ENCODE assay signal across 1 cellular context in the genomic region with DNA sequence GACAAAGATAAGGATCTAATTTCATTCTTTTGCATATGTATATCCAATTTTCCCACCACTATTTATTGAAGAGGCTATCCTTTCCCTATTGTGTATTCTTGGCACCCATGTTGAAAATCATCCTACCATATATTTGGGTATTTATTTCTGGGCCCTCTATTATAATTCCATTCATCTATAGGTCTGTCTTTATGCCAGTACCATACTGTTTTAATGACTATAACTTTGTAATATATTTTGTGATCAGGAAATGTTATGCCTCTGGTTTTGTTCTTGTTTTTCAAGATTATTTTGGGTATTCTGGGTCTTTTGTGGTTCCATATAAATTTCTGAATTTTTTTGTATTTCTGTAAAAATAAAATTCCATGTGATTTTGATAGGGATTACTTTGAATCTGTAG.
TF ChIP-seq lines count a peak whose summit lies in the region.

No MANE protein-coding gene starts in this region.

TF ChIP-seq in SK-N-SH treated with all-trans-retinoic acid at 6 μM for 48 hours, 23 proteins besides CTCF, POLR2A, EP300 and RAD21 (continued from another document):
- TF ChIP-seq, protein P1, sequence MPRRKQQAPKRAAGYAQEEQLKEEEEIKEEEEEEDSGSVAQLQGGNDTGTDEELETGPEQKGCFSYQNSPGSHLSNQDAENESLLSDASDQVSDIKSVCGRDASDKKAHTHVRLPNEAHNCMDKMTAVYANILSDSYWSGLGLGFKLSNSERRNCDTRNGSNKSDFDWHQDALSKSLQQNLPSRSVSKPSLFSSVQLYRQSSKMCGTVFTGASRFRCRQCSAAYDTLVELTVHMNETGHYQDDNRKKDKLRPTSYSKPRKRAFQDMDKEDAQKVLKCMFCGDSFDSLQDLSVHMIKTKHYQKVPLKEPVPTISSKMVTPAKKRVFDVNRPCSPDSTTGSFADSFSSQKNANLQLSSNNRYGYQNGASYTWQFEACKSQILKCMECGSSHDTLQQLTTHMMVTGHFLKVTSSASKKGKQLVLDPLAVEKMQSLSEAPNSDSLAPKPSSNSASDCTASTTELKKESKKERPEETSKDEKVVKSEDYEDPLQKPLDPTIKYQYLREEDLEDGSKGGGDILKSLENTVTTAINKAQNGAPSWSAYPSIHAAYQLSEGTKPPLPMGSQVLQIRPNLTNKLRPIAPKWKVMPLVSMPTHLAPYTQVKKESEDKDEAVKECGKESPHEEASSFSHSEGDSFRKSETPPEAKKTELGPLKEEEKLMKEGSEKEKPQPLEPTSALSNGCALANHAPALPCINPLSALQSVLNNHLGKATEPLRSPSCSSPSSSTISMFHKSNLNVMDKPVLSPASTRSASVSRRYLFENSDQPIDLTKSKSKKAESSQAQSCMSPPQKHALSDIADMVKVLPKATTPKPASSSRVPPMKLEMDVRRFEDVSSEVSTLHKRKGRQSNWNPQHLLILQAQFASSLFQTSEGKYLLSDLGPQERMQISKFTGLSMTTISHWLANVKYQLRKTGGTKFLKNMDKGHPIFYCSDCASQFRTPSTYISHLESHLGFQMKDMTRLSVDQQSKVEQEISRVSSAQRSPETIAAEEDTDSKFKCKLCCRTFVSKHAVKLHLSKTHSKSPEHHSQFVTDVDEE (CRISPR knock-in tag; IDR thresholded peaks at IDR 0.05): no peak
- TF ChIP-seq, protein P2, sequence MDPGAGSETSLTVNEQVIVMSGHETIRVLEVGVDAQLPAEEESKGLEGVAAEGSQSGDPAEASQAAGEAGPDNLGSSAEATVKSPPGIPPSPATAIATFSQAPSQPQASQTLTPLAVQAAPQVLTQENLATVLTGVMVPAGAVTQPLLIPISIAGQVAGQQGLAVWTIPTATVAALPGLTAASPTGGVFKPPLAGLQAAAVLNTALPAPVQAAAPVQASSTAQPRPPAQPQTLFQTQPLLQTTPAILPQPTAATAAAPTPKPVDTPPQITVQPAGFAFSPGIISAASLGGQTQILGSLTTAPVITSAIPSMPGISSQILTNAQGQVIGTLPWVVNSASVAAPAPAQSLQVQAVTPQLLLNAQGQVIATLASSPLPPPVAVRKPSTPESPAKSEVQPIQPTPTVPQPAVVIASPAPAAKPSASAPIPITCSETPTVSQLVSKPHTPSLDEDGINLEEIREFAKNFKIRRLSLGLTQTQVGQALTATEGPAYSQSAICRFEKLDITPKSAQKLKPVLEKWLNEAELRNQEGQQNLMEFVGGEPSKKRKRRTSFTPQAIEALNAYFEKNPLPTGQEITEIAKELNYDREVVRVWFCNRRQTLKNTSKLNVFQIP (CRISPR knock-in tag; IDR thresholded peaks at IDR 0.05; ENCODE audit: borderline replicate concordance, low read depth): no peak
- TF ChIP-seq ZNF8 (CRISPR knock-in tag; IDR thresholded peaks at IDR 0.05) (no peak), GLIS3 (CRISPR knock-in tag; IDR thresholded peaks at IDR 0.05) (no peak), ISL1 (CRISPR knock-in tag; IDR thresholded peaks at IDR 0.05) (no peak), ZFP3 (CRISPR knock-in tag; IDR thresholded peaks at IDR 0.05) (no peak), ZNF70 (CRISPR knock-in tag; IDR thresholded peaks at IDR 0.05) (no peak), RARB (CRISPR knock-in tag; IDR thresholded peaks at IDR 0.05) (no peak)
